ENCODE assay signal across 17 cellular contexts in the genomic region with DNA sequence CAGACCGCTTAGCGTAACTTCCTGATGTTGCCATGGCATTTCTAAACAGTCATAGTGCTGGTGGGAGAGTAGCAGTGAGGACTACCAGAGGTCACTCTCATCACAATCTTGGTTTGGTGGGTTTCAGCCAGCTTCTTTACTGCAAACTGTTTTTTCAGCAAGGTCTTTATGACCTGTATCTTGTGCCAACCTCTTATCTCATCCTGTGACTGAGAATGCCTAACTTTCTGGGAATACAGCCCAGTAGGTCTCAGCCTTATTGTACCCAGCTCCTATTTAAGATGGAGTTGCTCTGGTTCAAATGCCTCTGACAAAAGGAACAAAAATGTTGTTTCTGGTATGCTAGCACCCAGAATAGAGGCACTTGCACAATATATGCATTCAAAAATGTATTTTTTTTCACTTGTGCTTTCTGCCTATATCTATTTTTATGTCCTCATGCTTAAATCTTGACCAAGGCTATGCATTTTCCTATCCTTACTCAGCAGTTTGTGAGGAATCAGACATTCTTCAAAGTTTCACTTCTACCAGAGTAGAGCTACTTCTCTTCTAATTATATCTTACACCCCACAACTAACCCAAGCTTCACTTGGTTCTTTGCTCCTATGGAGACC. TPM values are rescaled to one million over a fixed set of nuclear protein-coding genes. Genes with fewer than 3 reads are reported as not detected.
A peak's percentile ranks its signal among the peaks of the same experiment; 100 is the strongest.
DNase-seq lines count a peak whose midpoint lies in the region; ATAC-seq and TF ChIP-seq lines count a peak whose summit lies in the region.
"Had no signal": no experiment of that assay in that cellular context is flagged by ENCODE, and none has a peak within 500 bp of the region (broad histone marks: within the 10 kb centered on the region; RNA-seq: fewer than 3 reads in every experiment).

No MANE protein-coding gene starts in this region.

- H3K36me3 ChIP-seq in gastroesophageal sphincter: no peaks in the 10 kb centered on the region

- no peak overlapping the region for H3K4me3 ChIP-seq in LNCaP clone FGC (ENCODE audit: low read depth, low read length)
- no peak overlapping the region for H3K4me3 ChIP-seq in gastroesophageal sphincter

- H3K4me1 ChIP-seq in gastroesophageal sphincter: no peaks in the 10 kb centered on the region

- 50 to 97% methylated on average over 2 of the region's 2 CpGs for WGBS in gastroesophageal sphincter (ENCODE audit: low coverage in 1 of 2), 2 donors

- ATAC-seq in GM21390 (IDR thresholded peaks at IDR 0.05; ENCODE audit: unreplicated experiment) (no peak), gastroesophageal sphincter (no peak)
- ATAC-seq: CD8-positive, alpha-beta T cell; naive thymus-derived CD8-positive, alpha-beta T cell had no signal

- no peaks in the 10 kb centered on the region for H3K27me3 ChIP-seq in gastroesophageal sphincter

- peaks cover 0 to under 1% (median 0%) of the 10 kb centered on the region in 5 experiments for H3K9me3 Mint-ChIP-seq in brain
- H3K9me3 Mint-ChIP-seq: CD8-positive, alpha-beta T cell; dendritic cell treated with granulocyte-macrophage colony-stimulating factor and Interleukin-4, amounts not matched to agents 40 ng/mL and 50 ng/mL, for 4 days had no signal

- no peaks in the 10 kb centered on the region for H3K4me1 Mint-ChIP-seq in brain
- H3K4me1 Mint-ChIP-seq: naive thymus-derived CD8-positive, alpha-beta T cell had no signal

- no peak overlapping the region for H3K4me3 Mint-ChIP-seq in brain
- H3K4me3 Mint-ChIP-seq: activated naive CD8-positive, alpha-beta T cell; CD8-positive, alpha-beta T cell; dendritic cell treated with granulocyte-macrophage colony-stimulating factor and Interleukin-4, amounts not matched to agents 40 ng/mL and 50 ng/mL, for 4 days; naive thymus-derived CD8-positive, alpha-beta T cell had no signal

- H3K27ac Mint-ChIP-seq in brain: peak overlapping the region in 3 of 5 experiments; percentile 32 to 61 (median 51)
- H3K27ac Mint-ChIP-seq: activated naive CD8-positive, alpha-beta T cell; CD8-positive, alpha-beta T cell; dendritic cell treated with granulocyte-macrophage colony-stimulating factor and Interleukin-4, amounts not matched to agents 40 ng/mL and 50 ng/mL, for 4 days; naive thymus-derived CD8-positive, alpha-beta T cell had no signal

- H3K36me3 Mint-ChIP-seq in brain: no peaks in the 10 kb centered on the region
- H3K36me3 Mint-ChIP-seq: activated naive CD8-positive, alpha-beta T cell; CD8-positive, alpha-beta T cell had no signal

- no peak for TF ChIP-seq POLR2A in gastroesophageal sphincter (IDR thresholded peaks at IDR 0.05)

- H3K27me3 Mint-ChIP-seq in brain: peaks cover 3% of the 10 kb centered on the region
- H3K27me3 Mint-ChIP-seq: dendritic cell treated with granulocyte-macrophage colony-stimulating factor and Interleukin-4, amounts not matched to agents 40 ng/mL and 50 ng/mL, for 4 days had no signal

- no peak for TF ChIP-seq EP300 in gastroesophageal sphincter (IDR thresholded peaks at IDR 0.05)

- TF ChIP-seq CTCF in LNCaP clone FGC (IDR thresholded peaks at IDR 0.05; ENCODE audit: control insufficient read depth, extremely low read depth, insufficient read depth): no peak
- TF ChIP-seq CTCF in brain (conservative IDR thresholded peaks at IDR 0.05): no peak
- no peak for TF ChIP-seq CTCF in gastroesophageal sphincter (IDR thresholded peaks at IDR 0.05)

- no peaks in the 10 kb centered on the region for H3K9me3 ChIP-seq in gastroesophageal sphincter

- H3K27ac ChIP-seq in gastroesophageal sphincter: no peak overlapping the region

- DNase-seq in GM04503 (ENCODE audit: low read depth) (peak; percentile 75), LNCaP clone FGC (ENCODE audit: low read depth) (peak; percentile 3), myocyte (ENCODE audit: low read depth) (peak; percentile 33), GOT3 (lab: John Stamatoyannopoulos, UW) (no peak), C1 segment of cervical spinal cord (lab: John Stamatoyannopoulos, UW) (no peak)
- DNase-seq: activated CD4-positive, CD25-positive, alpha-beta regulatory T cell; activated CD8-positive, alpha-beta memory T cell treated with anti-CD3 and anti-CD28 coated beads, Interleukin-2, amount 50 U/mL, for 4 hours; CD8-positive, alpha-beta T cell; naive thymus-derived CD8-positive, alpha-beta T cell; NCI-H2081 treated with DMSO at 0.1 percent for 48 hours had no signal

RNA-seq across cellular contexts. Expression of gene OR51M1, which starts 16.0 kb away (rescaled TPM):
- polyA plus RNA-seq in brain (ENCODE audit: insufficient read depth, low read depth, low replicate concordance): not detected
- total RNA-seq in myocyte: not detected in 2 replicates
- polyA plus RNA-seq in myocyte (2012): not detected
- not detected for total RNA-seq in gastroesophageal sphincter
- total RNA-seq: CD8-positive, alpha-beta T cell; naive thymus-derived CD8-positive, alpha-beta T cell; skeletal muscle tissue; subcutaneous adipose tissue had no signal
- polyA plus RNA-seq: naive thymus-derived CD8-positive, alpha-beta T cell had no signal

RNA-seq across cellular contexts. Expression of gene OR51B6, which starts 16.3 kb away (rescaled TPM):
- polyA plus RNA-seq in brain (ENCODE audit: insufficient read depth, low read depth, low replicate concordance): not detected
- not detected in 2 replicates for total RNA-seq in myocyte
- 0.08 TPM for polyA plus RNA-seq in myocyte (2012)
- total RNA-seq in gastroesophageal sphincter: not detected
- total RNA-seq: CD8-positive, alpha-beta T cell; naive thymus-derived CD8-positive, alpha-beta T cell; skeletal muscle tissue; subcutaneous adipose tissue had no signal
- polyA plus RNA-seq: naive thymus-derived CD8-positive, alpha-beta T cell had no signal

RNA-seq across cellular contexts. Expression of gene OR51B5, which starts 24.2 kb away (rescaled TPM):
- polyA plus RNA-seq in brain (ENCODE audit: insufficient read depth, low read depth, low replicate concordance): not detected
- 0.21 and 0.29 TPM in 2 replicates for total RNA-seq in myocyte
- polyA plus RNA-seq in myocyte (2012): 0.06 TPM
- total RNA-seq in gastroesophageal sphincter: not detected
- total RNA-seq: CD8-positive, alpha-beta T cell; naive thymus-derived CD8-positive, alpha-beta T cell had no signal
- polyA plus RNA-seq: naive thymus-derived CD8-positive, alpha-beta T cell had no signal

RNA-seq across cellular contexts. Expression of gene OR51B2, which starts 43.5 kb away (rescaled TPM):
- polyA plus RNA-seq in brain (ENCODE audit: insufficient read depth, low read depth, low replicate concordance): not detected
- total RNA-seq in myocyte (0.80 TPM in 1 of 2 replicates, not detected in the other), gastroesophageal sphincter (under 1 TPM in 1 of 4 donors, not detected in 3; 0.67 TPM)
- not detected for polyA plus RNA-seq in myocyte (2012)
- total RNA-seq: CD8-positive, alpha-beta T cell; naive thymus-derived CD8-positive, alpha-beta T cell; skeletal muscle tissue; subcutaneous adipose tissue had no signal
- polyA plus RNA-seq: naive thymus-derived CD8-positive, alpha-beta T cell had no signal

RNA-seq across cellular contexts. Expression of gene OR51Q1, which starts 54.3 kb away (rescaled TPM):
- polyA plus RNA-seq in brain (ENCODE audit: insufficient read depth, low read depth, low replicate concordance): not detected
- total RNA-seq in myocyte (not detected in 2 replicates), gastroesophageal sphincter (not detected)
- 0.06 TPM for polyA plus RNA-seq in myocyte (2012)
- total RNA-seq: CD8-positive, alpha-beta T cell; naive thymus-derived CD8-positive, alpha-beta T cell; skeletal muscle tissue; subcutaneous adipose tissue had no signal
- polyA plus RNA-seq: naive thymus-derived CD8-positive, alpha-beta T cell had no signal

Comparison
In these comparisons a context has a peak if more than half of its experiments do, and no peak if none do; other contexts are left out.
1. DNase-seq: peak in GM04503 (single experiment), LNCaP clone FGC (single experiment) and myocyte (single experiment); none in GOT3 (single experiment) and C1 segment of cervical spinal cord (0 of 14).